20 cellular contexts compared by ENCODE assay signal in genomic region chr14:102659797-102660196, GRCh38.
DNase-seq lines count a peak whose midpoint lies in the region; ATAC-seq and TF ChIP-seq lines count a peak whose summit lies in the region.
"Had no signal": no experiment of that assay in that cellular context is flagged by ENCODE, and none has a peak within 500 bp of the region (broad histone marks: within the 10 kb centered on the region; RNA-seq: fewer than 3 reads in every experiment).

No MANE protein-coding gene starts in this region.

- H3K4me3 ChIP-seq in choroid plexus epithelial cell (ENCODE audit: low read depth, low read length) (no peak overlapping the region), mesenchymal stem cell (ENCODE audit: insufficient read depth in 1 of 2, low read depth in 1 of 2, low read length in 2 of 2) (no peak overlapping the region)
- H3K4me3 ChIP-seq: hepatocyte, Peyer's patch, stomach, uterus had no signal

- no peak overlapping the region for H3K9ac ChIP-seq in mesenchymal stem cell (ENCODE audit: low read length)
- H3K9ac ChIP-seq: parathyroid adenoma had no signal

- H3K4ac ChIP-seq in mesenchymal stem cell (ENCODE audit: low read depth in 1 of 2, low read length in 2 of 2), result no peak overlapping the region

- H2BK12ac ChIP-seq in mesenchymal stem cell (ENCODE audit: low read length in 2 of 2), result no peak overlapping the region

- WGBS in mesenchymal stem cell, result 40% methylated on average over 2 of the region's 4 CpGs

- no peak overlapping the region for H3K14ac ChIP-seq in mesenchymal stem cell (ENCODE audit: low read length in 2 of 2)

- H2BK15ac ChIP-seq in mesenchymal stem cell (ENCODE audit: low read depth, poor library complexity, severe bottlenecking), result no peak overlapping the region

- no peak overlapping the region for H3K18ac ChIP-seq in mesenchymal stem cell (ENCODE audit: low read depth in 1 of 2, low read length in 2 of 2)

- H2BK5ac ChIP-seq in mesenchymal stem cell (ENCODE audit: low read depth, low read length, poor library complexity, severe bottlenecking), result no peak overlapping the region

- H3K9me3 ChIP-seq in mesenchymal stem cell (ENCODE audit: control insufficient read depth, low read length), result no peaks in the 10 kb centered on the region
- H3K9me3 ChIP-seq: Peyer's patch, stomach, uterus had no signal

- H3K4me1 ChIP-seq in mesenchymal stem cell (ENCODE audit: control insufficient read depth, insufficient read depth, low read depth, low read length), result peaks cover 5% of the 10 kb centered on the region
- H3K4me1 ChIP-seq: parathyroid adenoma, Peyer's patch had no signal

- H2BK120ac ChIP-seq in mesenchymal stem cell (ENCODE audit: low read depth, low read length), result no peak overlapping the region

- no peak overlapping the region for H4K91ac ChIP-seq in mesenchymal stem cell (ENCODE audit: low read length)

- DNase-seq in ELR (ENCODE audit: low read depth), result peak; percentile 61
- DNase-seq in NCI-H226, result peak; percentile 52
- DNase-seq in choroid plexus epithelial cell (ENCODE audit: low read depth), result peak; percentile 74
- DNase-seq in mesenchymal stem cell, result peak; percentile 68
- no peak for DNase-seq in NCI-H446 (lab: John Stamatoyannopoulos, UW)
- DNase-seq in NCI-H345 treated with DMSO at 0.1 percent for 48 hours (lab: John Stamatoyannopoulos, UW; ENCODE audit: unreplicated experiment), result no peak
- no peak for DNase-seq in activated gamma-delta T cell (lab: John Stamatoyannopoulos, UW)
- DNase-seq: activated CD4-positive, CD25-positive, alpha-beta regulatory T cell treated with anti-CD3 and anti-CD28 coated beads, Interleukin-2, amount 50 U/mL, for 72 hours; activated naive CD4-positive, alpha-beta T cell treated with anti-CD3 and anti-CD28 coated beads for 36 hours; CD4-positive, alpha-beta T cell; KBM-7; NCI-H1436 treated with DMSO at 0.1 percent for 48 hours; NCI-H524 treated with DMSO at 0.1 percent for 48 hours; Peyer's patch; stomach; uterus had no signal

- H3K4me2 ChIP-seq in mesenchymal stem cell (ENCODE audit: low read length, poor library complexity, severe bottlenecking), result no peak overlapping the region
- H3K4me2 ChIP-seq: hepatocyte had no signal

- TF ChIP-seq CTCF in choroid plexus epithelial cell (conservative IDR thresholded peaks at IDR 0.05; ENCODE audit: low read depth, low read length), result no peak

- ATAC-seq in GM18868 (IDR thresholded peaks at IDR 0.05; ENCODE audit: unreplicated experiment), result no peak
- ATAC-seq: left lobe of liver had no signal

- H3K27ac ChIP-seq in mesenchymal stem cell (ENCODE audit: low read length, poor library complexity, severe bottlenecking), result no peak overlapping the region
- H3K27ac ChIP-seq: hepatocyte, parathyroid adenoma, Peyer's patch, stomach, uterus had no signal

- H4K8ac ChIP-seq in mesenchymal stem cell (ENCODE audit: low read length), result no peak overlapping the region

- no peaks in the 10 kb centered on the region for H3K27me3 ChIP-seq in mesenchymal stem cell (ENCODE audit: control insufficient read depth in 1 of 2, insufficient read depth in 1 of 2, low read length in 2 of 2)
- H3K27me3 ChIP-seq: hepatocyte, Peyer's patch, stomach, uterus had no signal

- no peak overlapping the region for H2AFZ ChIP-seq in mesenchymal stem cell (ENCODE audit: low read depth, low read length)
- H2AFZ ChIP-seq: hepatocyte, parathyroid adenoma had no signal

- no peak overlapping the region for H3K23ac ChIP-seq in mesenchymal stem cell (ENCODE audit: low read length in 2 of 2)

- peaks cover 18% of the 10 kb centered on the region for H3K79me1 ChIP-seq in mesenchymal stem cell (replicated peaks; ENCODE audit: low read length, poor library complexity, severe bottlenecking)

- no peak overlapping the region for H2AK5ac ChIP-seq in mesenchymal stem cell (ENCODE audit: low read length, severe bottlenecking)

- no peaks in the 10 kb centered on the region for H3K36me3 ChIP-seq in mesenchymal stem cell (ENCODE audit: control insufficient read depth in 1 of 2, insufficient read depth in 2 of 2, low read depth in 1 of 2, low read length in 2 of 2)
- H3K36me3 ChIP-seq: Peyer's patch, stomach, uterus had no signal

Comparison
In these comparisons a context has a peak if more than half of its experiments do, and no peak if none do; other contexts are left out.
1. DNase-seq: peak in ELR (single experiment), NCI-H226 (single experiment), choroid plexus epithelial cell (single experiment) and mesenchymal stem cell (single experiment); none in NCI-H446 (0 of 2), NCI-H345 treated with DMSO at 0.1 percent for 48 hours (single experiment) and activated gamma-delta T cell (single experiment).